In genomic region chr19:11098327-11098726, GRCh38 we compare ENCODE assay signal across 27 cellular contexts. TPM values are rescaled to one million over a fixed set of nuclear protein-coding genes. Genes with fewer than 3 reads are reported as not detected.
DNase-seq lines count a peak whose midpoint lies in the region; ATAC-seq and TF ChIP-seq lines count a peak whose summit lies in the region.
"Had no signal": no experiment of that assay in that cellular context is flagged by ENCODE, and none has a peak within 500 bp of the region (broad histone marks: within the 10 kb centered on the region; RNA-seq: fewer than 3 reads in every experiment).

No MANE protein-coding gene starts in this region.

- peak overlapping the region; percentile 42 for H3K4me2 ChIP-seq in Loucy (ENCODE audit: low read depth, low read length, poor library complexity, severe bottlenecking)
- H3K4me2 ChIP-seq in smooth muscle cell, result no peak overlapping the region

- H3K27ac ChIP-seq in RWPE1 (peak overlapping the region; percentile 98), smooth muscle cell (ENCODE audit: low read depth) (peak overlapping the region; percentile 34)
- H3K27ac ChIP-seq: C4-2B, HL-60 had no signal

- peaks cover 13% of the 10 kb centered on the region; the same call in 1 of the 2 replicates for H3F3A ChIP-seq in Loucy (ENCODE audit: low read depth)
- H3F3A ChIP-seq in smooth muscle cell (ENCODE audit: low read depth), result peaks cover 7% of the 10 kb centered on the region

- H3K79me2 ChIP-seq in Loucy (ENCODE audit: insufficient read depth, low read length) (peaks cover 94% of the 10 kb centered on the region), smooth muscle cell (ENCODE audit: low read depth) (peaks cover 95% of the 10 kb centered on the region)

- CTCF ChIA-PET in RWPE1 (lab: Yijun Ruan, JAX), result interaction anchor here (0.7 to 1.0 kb wide), 2 partner anchors 28 to 1450 kb away, joined by 4 to 6 read pairs; no protein-coding TSS in a partner anchor

- peaks cover 69% of the 10 kb centered on the region for H3K36me3 ChIP-seq in Loucy (ENCODE audit: insufficient read depth, low read length)
- peaks cover 9% of the 10 kb centered on the region for H3K36me3 ChIP-seq in smooth muscle cell (ENCODE audit: low read depth)

- no peaks in the 10 kb centered on the region for H3K9me2 ChIP-seq in Loucy (replicated peaks; ENCODE audit: low read depth, low read length)

- H3K9ac ChIP-seq in Loucy (ENCODE audit: low read depth, low read length, poor library complexity, severe bottlenecking) (no peak overlapping the region), smooth muscle cell (ENCODE audit: low read depth) (no peak overlapping the region)

- no peak for DNase-seq in RWPE1 (ENCODE audit: low spot score)
- DNase-seq in erythroblast (lab: John Stamatoyannopoulos, UW), result no peak
- no peak for DNase-seq in smooth muscle cell (lab: John Stamatoyannopoulos, UW; ENCODE audit: unreplicated experiment)
- DNase-seq in COR-L47 (lab: John Stamatoyannopoulos, UW), result no peak
- DNase-seq in hypothalamus (lab: John Stamatoyannopoulos, UW), result no peak
- DNase-seq: CD8-positive, alpha-beta T cell; DMS 273 treated with DMSO at 0.1 percent for 48 hours; DMS79; EL; GDM1; Karpas-422; MV-4-11; NCI-H1105; NCI-H1436 treated with DMSO at 0.1 percent for 48 hours; NCI-H187 treated with DMSO at 0.1 percent for 48 hours; NCI-H2107; NCI-H446; NCI-H524 treated with DMSO at 0.1 percent for 48 hours; NCI-H774; NK-92 treated with Interleukin-12 subunit alpha and Interleukin-12 subunit beta, amount 100 ng/mL, for 24 hours; PC-3; SHP77 treated with DMSO at 0.1 percent for 48 hours had no signal

- H3K27me3 ChIP-seq in Loucy (ENCODE audit: insufficient read depth, low read length, poor library complexity, severe bottlenecking), result no peaks in the 10 kb centered on the region
- no peaks in the 10 kb centered on the region for H3K27me3 ChIP-seq in smooth muscle cell (ENCODE audit: low read depth)

- no peaks in the 10 kb centered on the region for H3K9me3 ChIP-seq in Loucy (ENCODE audit: insufficient read depth, low read depth, low read length)
- no peaks in the 10 kb centered on the region for H3K9me3 ChIP-seq in smooth muscle cell (replicated peaks; ENCODE audit: low read depth)

- peaks cover 90% of the 10 kb centered on the region for H4K20me1 ChIP-seq in Loucy (ENCODE audit: insufficient read depth, low read length, poor library complexity, severe bottlenecking)
- peaks cover 100% of the 10 kb centered on the region for H4K20me1 ChIP-seq in smooth muscle cell (ENCODE audit: low read depth)

- no peak for TF ChIP-seq CTCF in Loucy (conservative IDR thresholded peaks at IDR 0.05; ENCODE audit: low read length)
- no peak for TF ChIP-seq CTCF in RWPE1 (conservative IDR thresholded peaks at IDR 0.05; ENCODE audit: low read depth)
- TF ChIP-seq CTCF in smooth muscle cell (IDR thresholded peaks at IDR 0.05; ENCODE audit: borderline replicate concordance, insufficient read depth, poor library complexity, severe bottlenecking), result no peak

- H3K4me3 ChIP-seq in Loucy (ENCODE audit: low read length, poor library complexity, severe bottlenecking) (no peak overlapping the region), smooth muscle cell (no peak overlapping the region)
- H3K4me3 ChIP-seq: GM12878 had no signal

- H3K4me1 ChIP-seq in Loucy (ENCODE audit: insufficient read depth, low read length, poor library complexity, severe bottlenecking) (peaks cover 44% of the 10 kb centered on the region), smooth muscle cell (ENCODE audit: low read depth) (no peaks in the 10 kb centered on the region)

- WGBS in smooth muscle cell (ENCODE audit: low lambda C conversion rate), result 98% methylated on average over 2 of the region's 2 CpGs

- POLR2A ChIA-PET in RWPE1 (lab: Yijun Ruan, JAX; ENCODE audit: low non-redundant PET), result no interaction called here

- H2AFZ ChIP-seq in Loucy (ENCODE audit: low read length), result no peak overlapping the region
- H2AFZ ChIP-seq in smooth muscle cell (ENCODE audit: low read depth), result no peak overlapping the region

- TF ChIP-seq POLR2A in erythroblast (IDR thresholded peaks at IDR 0.05; ENCODE audit: low read length), result peak; percentile 29

- no peak for ATAC-seq in GM21786 (IDR thresholded peaks at IDR 0.05; ENCODE audit: unreplicated experiment)
- ATAC-seq: CD8-positive, alpha-beta T cell; GM12878; PC-3 had no signal

RNA-seq across cellular contexts. Expression of gene LDLR, which starts 9.1 kb away (rescaled TPM):
- 115 and 138 TPM in 2 replicates for total RNA-seq in smooth muscle cell
- 136 and 164 TPM in 2 replicates for polyA plus RNA-seq in smooth muscle cell

RNA-seq across cellular contexts. Expression of gene SPC24, which starts 57.3 kb away (rescaled TPM):
- 7.6 and 10.1 TPM in 2 replicates for total RNA-seq in smooth muscle cell
- 6.1 and 9.7 TPM in 2 replicates for polyA plus RNA-seq in smooth muscle cell
